Comparison of ENCODE assay signal across 17 cellular contexts in genomic region chr3:120419797-120420196, GRCh38. TPM values are rescaled to one million over a fixed set of nuclear protein-coding genes. Genes with fewer than 3 reads are reported as not detected.
DNase-seq lines count a peak whose midpoint lies in the region; ATAC-seq and TF ChIP-seq lines count a peak whose summit lies in the region.
"Had no signal": no experiment of that assay in that cellular context is flagged by ENCODE, and none has a peak within 500 bp of the region (broad histone marks: within the 10 kb centered on the region; RNA-seq: fewer than 3 reads in every experiment).

No MANE protein-coding gene starts in this region.

- H3K36me3 ChIP-seq in mesenchymal stem cell (ENCODE audit: control insufficient read depth in 1 of 2, insufficient read depth in 2 of 2, low read depth in 1 of 2, low read length in 2 of 2) = peaks cover 23 to 70% of the 10 kb centered on the region in 2 experiments
- H3K36me3 ChIP-seq in stomach smooth muscle (ENCODE audit: control insufficient read depth in 2 of 2, insufficient read depth in 2 of 2, low read length in 2 of 2) = peaks cover 0 to 4% of the 10 kb centered on the region in 2 donors

- H3K27me3 Mint-ChIP-seq in HFFc6 (ENCODE audit: insufficient read depth) = peaks cover 12% of the 10 kb centered on the region
- peaks cover 4% of the 10 kb centered on the region for H3K27me3 Mint-ChIP-seq in endothelial cell (ENCODE audit: unreplicated experiment)

- H3K9ac ChIP-seq in mesenchymal stem cell (ENCODE audit: low read length) (peak overlapping the region; percentile 71), stomach smooth muscle (ENCODE audit: low read length in 2 of 2) (peak overlapping the region; percentile 26 to 36)

- peak overlapping the region; percentile 71; the same call in 1 of the 2 replicates for H3K4me3 Mint-ChIP-seq in HFFc6
- H3K4me3 Mint-ChIP-seq in endothelial cell (ENCODE audit: unreplicated experiment) = peak overlapping the region; percentile 39
- H3K4me3 Mint-ChIP-seq: natural killer cell; stimulated activated naive CD8-positive, alpha-beta T cell treated with anti-CD3 and anti-CD28 coated beads, Interleukin-15, Interleukin-2, amounts not matched to agents 100 ng/mL and 50 ng/mL, for 24 hours; T-helper 17 cell had no signal

- H3K4ac ChIP-seq in mesenchymal stem cell (ENCODE audit: low read depth in 1 of 2, low read length in 2 of 2) = no peak overlapping the region

- H3K14ac ChIP-seq in mesenchymal stem cell (ENCODE audit: low read length in 2 of 2) = no peak overlapping the region

- H2BK15ac ChIP-seq in mesenchymal stem cell (ENCODE audit: low read depth, poor library complexity, severe bottlenecking) = no peak overlapping the region

- H4K91ac ChIP-seq in mesenchymal stem cell (ENCODE audit: low read length) = no peak overlapping the region

- H3K27me3 ChIP-seq in mesenchymal stem cell (ENCODE audit: control insufficient read depth in 1 of 2, insufficient read depth in 1 of 2, low read length in 2 of 2) = no peaks in the 10 kb centered on the region
- no peaks in the 10 kb centered on the region for H3K27me3 ChIP-seq in stomach smooth muscle (ENCODE audit: control insufficient read depth in 1 of 2, insufficient read depth in 2 of 2, low read length in 2 of 2)

- H3K36me3 Mint-ChIP-seq in HFFc6 (ENCODE audit: low read depth) = peaks cover 64% of the 10 kb centered on the region
- peaks cover 40% of the 10 kb centered on the region for H3K36me3 Mint-ChIP-seq in endothelial cell (ENCODE audit: low read depth, unreplicated experiment)
- no peaks in the 10 kb centered on the region for H3K36me3 Mint-ChIP-seq in activated naive CD4-positive, alpha-beta T cell treated with anti-CD3 and anti-CD28 coated beads, Interleukin-2, amount 50 U/mL, for 72 hours
- H3K36me3 Mint-ChIP-seq: natural killer cell had no signal

- no peak overlapping the region for H3K4me3 ChIP-seq in mesenchymal stem cell (ENCODE audit: insufficient read depth in 1 of 2, low read depth in 1 of 2, low read length in 2 of 2)
- peak overlapping the region; percentile 26 to 35 for H3K4me3 ChIP-seq in stomach smooth muscle (ENCODE audit: low read length in 2 of 2)
- H3K4me3 ChIP-seq: skin epidermis had no signal

- H3K27ac Mint-ChIP-seq in HFFc6 = peak overlapping the region; percentile 88
- H3K27ac Mint-ChIP-seq in endothelial cell (ENCODE audit: unreplicated experiment) = peak overlapping the region; percentile 91
- no peak overlapping the region for H3K27ac Mint-ChIP-seq in activated naive CD4-positive, alpha-beta T cell treated with anti-CD3 and anti-CD28 coated beads, Interleukin-2, amount 50 U/mL, for 72 hours
- H3K27ac Mint-ChIP-seq: natural killer cell; stimulated activated naive CD8-positive, alpha-beta T cell treated with anti-CD3 and anti-CD28 coated beads, Interleukin-15, Interleukin-2, amounts not matched to agents 100 ng/mL and 50 ng/mL, for 24 hours; T-helper 17 cell had no signal

- no peak overlapping the region for H3K4me2 ChIP-seq in mesenchymal stem cell (ENCODE audit: low read length, poor library complexity, severe bottlenecking)

- no peak for ATAC-seq in activated naive CD4-positive, alpha-beta T cell treated with anti-CD3 and anti-CD28 coated beads, Interleukin-2, amount 50 U/mL, for 72 hours
- ATAC-seq in GM19397 (IDR thresholded peaks at IDR 0.05; ENCODE audit: unreplicated experiment) (no peak), GM18868 (IDR thresholded peaks at IDR 0.05; ENCODE audit: unreplicated experiment) (no peak)
- ATAC-seq: natural killer cell, T-helper 17 cell had no signal

- H2BK120ac ChIP-seq in mesenchymal stem cell (ENCODE audit: low read depth, low read length) = no peak overlapping the region

- DNase-seq in HFFc6 (peak; percentile 58), endothelial cell (ENCODE audit: low spot score) (no peak), mesenchymal stem cell (no peak)
- DNase-seq in effector CD4-positive, alpha-beta T cell = no peak
- no peak for DNase-seq in activated naive CD4-positive, alpha-beta T cell treated with anti-CD3 and anti-CD28 coated beads, Interleukin-2, amount 50 U/mL, for 72 hours (ENCODE audit: low spot score in 2 of 2)
- DNase-seq: activated CD4-positive, alpha-beta T cell treated with anti-CD3 and anti-CD28 coated beads for 48 hours; effector CD8-positive, alpha-beta T cell; natural killer cell; NCI-H1930; NCI-H774; T-helper 17 cell had no signal

- H3K4me1 ChIP-seq in mesenchymal stem cell (ENCODE audit: control insufficient read depth, insufficient read depth, low read depth, low read length) (peaks cover 17% of the 10 kb centered on the region), stomach smooth muscle (ENCODE audit: control insufficient read depth, insufficient read depth, low read length) (peaks cover 64% of the 10 kb centered on the region)

- H2BK5ac ChIP-seq in mesenchymal stem cell (ENCODE audit: low read depth, low read length, poor library complexity, severe bottlenecking) = no peak overlapping the region

- H3K23ac ChIP-seq in mesenchymal stem cell (ENCODE audit: low read length in 2 of 2) = no peak overlapping the region

- no peak overlapping the region for H3K18ac ChIP-seq in mesenchymal stem cell (ENCODE audit: low read depth in 1 of 2, low read length in 2 of 2)

- 96% methylated on average over 3 of the region's 3 CpGs for WGBS in mesenchymal stem cell

- H2AK5ac ChIP-seq in mesenchymal stem cell (ENCODE audit: low read length, severe bottlenecking) = no peak overlapping the region

- H3K27ac ChIP-seq in mesenchymal stem cell (ENCODE audit: low read length, poor library complexity, severe bottlenecking) = peak overlapping the region; percentile 10
- peak overlapping the region; percentile 86 for H3K27ac ChIP-seq in stomach smooth muscle (ENCODE audit: low read length)
- H3K27ac ChIP-seq: RWPE1 had no signal

- H2AFZ ChIP-seq in mesenchymal stem cell (ENCODE audit: low read depth, low read length) = no peak overlapping the region

- H3K9me3 Mint-ChIP-seq in HFFc6 (no peaks in the 10 kb centered on the region), endothelial cell (ENCODE audit: unreplicated experiment) (no peaks in the 10 kb centered on the region)
- no peaks in the 10 kb centered on the region for H3K9me3 Mint-ChIP-seq in activated naive CD4-positive, alpha-beta T cell treated with anti-CD3 and anti-CD28 coated beads, Interleukin-2, amount 50 U/mL, for 72 hours
- H3K9me3 Mint-ChIP-seq: natural killer cell; stimulated activated naive CD8-positive, alpha-beta T cell treated with anti-CD3 and anti-CD28 coated beads, Interleukin-15, Interleukin-2, amounts not matched to agents 100 ng/mL and 50 ng/mL, for 24 hours had no signal

- TF ChIP-seq CTCF in HFFc6 (IDR thresholded peaks at IDR 0.05) (no peak), endothelial cell (IDR thresholded peaks at IDR 0.05; ENCODE audit: unreplicated experiment) (no peak)

- no peak overlapping the region for H4K8ac ChIP-seq in mesenchymal stem cell (ENCODE audit: low read length)

- H3K9me3 ChIP-seq in mesenchymal stem cell (ENCODE audit: control insufficient read depth, low read length) (no peaks in the 10 kb centered on the region), stomach smooth muscle (ENCODE audit: control insufficient read depth in 2 of 2, low read length in 2 of 2) (no peaks in the 10 kb centered on the region)

- H2BK12ac ChIP-seq in mesenchymal stem cell (ENCODE audit: low read length in 2 of 2) = peak overlapping the region in 1 of 2 experiments; percentile 4

- H3K4me1 Mint-ChIP-seq in HFFc6 (ENCODE audit: low read depth) (peaks cover 96% of the 10 kb centered on the region), endothelial cell (ENCODE audit: unreplicated experiment) (peaks cover 67% of the 10 kb centered on the region)

- peaks cover 27% of the 10 kb centered on the region for H3K79me1 ChIP-seq in mesenchymal stem cell (replicated peaks; ENCODE audit: low read length, poor library complexity, severe bottlenecking)

RNA-seq across cellular contexts. Expression of gene FSTL1, which starts 31.0 kb away (rescaled TPM):
- 1,000 to 10,000 TPM; 1,595 to 1,958 (median 1,726) TPM for total RNA-seq in HFFc6 (2021; fragmentation: NEBNext Ultra II Directional; extraction: Animal tissue kit (Norgen Biotek cat#: 25700))
- 1,211 TPM for total RNA-seq in endothelial cell (ENCODE audit: unreplicated experiment)
- 544 TPM for polyA plus RNA-seq in mesenchymal stem cell (2013, experiment 1 of 2)
- 562 TPM for polyA plus RNA-seq in mesenchymal stem cell (2013, experiment 2 of 2)
- total RNA-seq in activated naive CD4-positive, alpha-beta T cell treated with anti-CD3 and anti-CD28 coated beads, Interleukin-2, amount 50 U/mL, for 72 hours = 1 to 10 TPM in 1 of 2 donors, under 1 TPM in 1; 0.39 to 3.0 TPM

Comparison
In these comparisons a context has a peak if more than half of its experiments do, and no peak if none do; other contexts are left out.
1. H3K27ac Mint-ChIP-seq: peak in HFFc6 (single experiment) and endothelial cell (single experiment); none in activated naive CD4-positive, alpha-beta T cell treated with anti-CD3 and anti-CD28 coated beads, Interleukin-2, amount 50 U/mL, for 72 hours (0 of 2).
2. H3K4me3 ChIP-seq: peak in stomach smooth muscle (2 of 2); none in mesenchymal stem cell (0 of 2).
3. RNA of gene FSTL1, which starts 31.0 kb away (total RNA-seq): 1,595 to 1,958 TPM in HFFc6 and 1,211 TPM in endothelial cell (single experiment); 0.39 to 3.0 TPM in activated naive CD4-positive, alpha-beta T cell treated with anti-CD3 and anti-CD28 coated beads, Interleukin-2, amount 50 U/mL, for 72 hours; every median in the first group is over 100 times any median in the second.